In genomic region chr17:77011173-77012011, GRCh38 we compare ENCODE assay signal across 8 cellular contexts.
DNase-seq lines count a peak whose midpoint lies in the region; ATAC-seq and TF ChIP-seq lines count a peak whose summit lies in the region.

No MANE protein-coding gene starts in this region.

- H3K36me3 Mint-ChIP-seq in glutamatergic neuron (ENCODE audit: unreplicated experiment), result peaks cover 6% of the 10 kb centered on the region

- H3K4me1 Mint-ChIP-seq in glutamatergic neuron (ENCODE audit: low read depth, unreplicated experiment), result no peaks in the 10 kb centered on the region

- no peak overlapping the region for H3K4me3 Mint-ChIP-seq in glutamatergic neuron (ENCODE audit: unreplicated experiment)

- ATAC-seq in GM18520 (IDR thresholded peaks at IDR 0.05; ENCODE audit: unreplicated experiment), result no peak

- H3K9me3 Mint-ChIP-seq in glutamatergic neuron (ENCODE audit: unreplicated experiment), result peaks cover 2% of the 10 kb centered on the region

- DNase-seq in NCI-H526 treated with DMSO at 0.1 percent for 48 hours (lab: John Stamatoyannopoulos, UW) (peak; percentile 45), activated T-cell treated with anti-CD3 and anti-CD28 coated beads for 24 hours (ENCODE audit: low read depth) (peak; percentile 37), glutamatergic neuron (peak; percentile 67), cerebellum (ENCODE audit: low spot score) (no peak)
- peak; percentile 8 to 41 (median 30) for DNase-seq in stimulated activated CD4-positive, alpha-beta T cell treated with anti-CD3 and anti-CD28 coated beads, TNF-alpha, amount 100 ng/mL, for 48 hours (ENCODE audit: low read depth in 3 of 3)

- TF ChIP-seq CTCF in 22Rv1 (IDR thresholded peaks at IDR 0.05) (peak; percentile 74), GM12873 (IDR thresholded peaks at IDR 0.05; ENCODE audit: insufficient read depth, low read depth, low read length, missing control alignments) (peak; percentile 56), glutamatergic neuron (IDR thresholded peaks at IDR 0.05; ENCODE audit: partially characterized antibody, unreplicated experiment) (peak; percentile 73)

- H3K27ac Mint-ChIP-seq in glutamatergic neuron (ENCODE audit: unreplicated experiment), result no peak overlapping the region

- peaks cover 3% of the 10 kb centered on the region for H3K27me3 Mint-ChIP-seq in glutamatergic neuron (ENCODE audit: unreplicated experiment)

- no peak overlapping the region for H3K27ac ChIP-seq in 22Rv1
